8 cellular contexts compared by ENCODE assay signal in the genomic region with DNA sequence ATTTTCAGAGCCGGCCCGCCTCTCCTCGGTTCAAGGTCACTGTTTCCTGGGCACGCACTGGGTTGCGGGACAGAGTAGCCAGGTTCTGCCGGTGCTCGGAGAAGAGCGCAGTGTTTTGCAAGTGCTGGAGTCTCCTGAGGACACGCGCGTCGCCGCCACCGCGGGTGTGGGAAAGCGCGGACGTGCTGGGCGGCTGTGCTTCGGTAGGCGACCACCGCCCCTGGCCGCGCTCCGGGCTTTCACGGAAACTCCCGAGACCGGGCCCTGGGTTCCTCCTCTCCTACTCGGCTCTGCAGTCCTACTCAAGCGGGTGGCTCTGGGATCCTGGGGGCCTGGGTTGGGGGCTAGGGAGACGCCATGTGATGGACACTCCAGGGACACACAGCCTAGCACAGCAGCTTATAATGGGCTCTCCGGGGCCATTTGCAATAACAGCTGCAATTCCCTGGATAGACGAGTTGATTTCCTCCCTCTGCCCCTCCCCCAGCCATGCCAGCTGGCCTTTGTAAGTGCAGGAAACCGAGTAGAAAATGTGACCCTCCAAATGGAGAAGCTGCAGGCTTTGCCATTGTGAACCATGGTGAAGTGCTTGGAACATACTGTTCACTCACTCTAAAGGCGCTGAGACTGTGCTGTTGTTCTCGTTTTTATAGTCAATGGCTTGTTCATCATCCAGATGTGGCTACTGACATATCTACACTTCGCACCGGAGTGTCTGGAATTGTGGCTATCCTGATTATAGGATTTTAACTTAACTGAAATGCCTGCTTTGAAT. TPM values are rescaled to one million over a fixed set of nuclear protein-coding genes. Genes with fewer than 3 reads are reported as not detected.
A peak's percentile ranks its signal among the peaks of the same experiment; 100 is the strongest.
DNase-seq lines count a peak whose midpoint lies in the region; ATAC-seq, FAIRE-seq and TF ChIP-seq lines count a peak whose summit lies in the region.

No MANE protein-coding gene starts in this region.

- TF ChIP-seq EP300 in stomach (IDR thresholded peaks at IDR 0.05), result no peak

- H3K4me1 ChIP-seq in body of pancreas (peaks cover 29% of the 10 kb centered on the region), right lobe of liver (peaks cover 0 to 18% (median 3%) of the 10 kb centered on the region in 4 donors), stomach (peaks cover 17 to 50% (median 38%) of the 10 kb centered on the region in 4 donors)

- intact Hi-C loops in body of pancreas (cut with DNase I) (no loop called here), right lobe of liver (cut with DNase I) (loop anchor here in 1 of 2 donors (10.0 kb wide), 1 partner anchor 46 kb away; no protein-coding TSS in a partner anchor), stomach (cut with DNase I; ENCODE audit: low total_unique reads) (no loop called here)

- ATAC-seq in body of pancreas (no peak), right lobe of liver (peak; percentile 20 to 57 (median 42)), HG03460 (IDR thresholded peaks at IDR 0.05; ENCODE audit: unreplicated experiment) (no peak)

- WGBS in body of pancreas, 2 donors, result 10 to 48% methylated on average over 8 to 38 of the region's 38 CpGs
- WGBS in right lobe of liver (ENCODE audit: insufficient coverage, low coverage, low lambda C conversion rate, missing lambda C conversion rate), result 23% methylated on average over 5 of the region's 38 CpGs
- 33 to 54% (median 40%) methylated on average over 22 to 38 of the region's 38 CpGs for WGBS in stomach, 5 donors

- no peak for FAIRE-seq in urothelium cell line (lab: Jason Lieb, UNC)

- H3K4me3 ChIP-seq in body of pancreas, result peak overlapping the region in 1 of 2 donors; percentile 3
- H3K4me3 ChIP-seq in right lobe of liver, result peak overlapping the region; percentile 70 to 77 (median 72)
- peak overlapping the region; percentile 68 to 92 (median 83) for H3K4me3 ChIP-seq in stomach

- TF ChIP-seq CTCF in body of pancreas (IDR thresholded peaks at IDR 0.05), result no peak
- TF ChIP-seq CTCF in right lobe of liver (IDR thresholded peaks at IDR 0.05), result no peak
- no peak for TF ChIP-seq CTCF in stomach (IDR thresholded peaks at IDR 0.05)

- H3K9me3 ChIP-seq in body of pancreas (no peaks in the 10 kb centered on the region), right lobe of liver (no peaks in the 10 kb centered on the region), stomach (no peaks in the 10 kb centered on the region)

- TF ChIP-seq POLR2A in body of pancreas (IDR thresholded peaks at IDR 0.05) (peak in 2 of 3 donors; percentile 7 to 36), right lobe of liver (IDR thresholded peaks at IDR 0.05) (peak; percentile 14), stomach (IDR thresholded peaks at IDR 0.05) (no peak)

- H3K36me3 ChIP-seq in body of pancreas (replicated peaks in 1 of 2; ENCODE audit: insufficient read depth in 1 of 2, low read depth in 2 of 2), result no peaks in the 10 kb centered on the region
- H3K36me3 ChIP-seq in right lobe of liver, result no peaks in the 10 kb centered on the region
- H3K36me3 ChIP-seq in stomach, result no peaks in the 10 kb centered on the region

- H3K27ac ChIP-seq in body of pancreas (peak overlapping the region; percentile 97 to 99 (median 98)), right lobe of liver (peak overlapping the region; percentile 99 to 100 (median 100)), stomach (peak overlapping the region; percentile 11 to 99 (median 96))

- DNase-seq in DMS53 treated with DMSO at 0.1 percent for 48 hours (lab: John Stamatoyannopoulos, UW; ENCODE audit: unreplicated experiment), result peak; percentile 55
- DNase-seq in NCI-H2227 (lab: John Stamatoyannopoulos, UW; ENCODE audit: unreplicated experiment), result peak; percentile 67
- DNase-seq in body of pancreas, result peak; percentile 35 to 70 (median 48)
- DNase-seq in right lobe of liver, result peak; percentile 54 to 79 (median 77)
- no peak for DNase-seq in stomach
- DNase-seq in NCI-H2196 (lab: John Stamatoyannopoulos, UW; ENCODE audit: unreplicated experiment), result no peak
- no peak for DNase-seq in urothelium cell line (ENCODE audit: low spot score)

- H3K27me3 ChIP-seq in body of pancreas (no peaks in the 10 kb centered on the region), right lobe of liver (no peaks in the 10 kb centered on the region), stomach (no peaks in the 10 kb centered on the region)

RNA-seq across cellular contexts. Expression of a gene that starts 2.1 kb away (rescaled TPM):
- 1 to 10 TPM; 3.0 to 6.5 TPM for total RNA-seq in body of pancreas
- total RNA-seq in right lobe of liver, result 1 to 10 TPM; 3.5 to 8.5 (median 7.4) TPM
- total RNA-seq in stomach, result 10 to 100 TPM in 2 of 5 donors, 1 to 10 TPM in 2, not detected in 1; 1.8 to 26.4 (median 11.0) TPM
- 1 to 10 TPM; 1.9 to 3.7 (median 2.1) TPM for polyA plus RNA-seq in stomach

RNA-seq across cellular contexts. Expression of a gene that starts 13.3 kb away (rescaled TPM):
- total RNA-seq in body of pancreas, result 10 to 100 TPM; 19.5 to 20.8 TPM
- 10 to 100 TPM in 2 of 6 experiments, 1 to 10 TPM in 4; 8.3 to 11.4 (median 9.7) TPM for total RNA-seq in right lobe of liver
- 100 to 1,000 TPM in 1 of 5 donors, 10 to 100 TPM in 3, 1 to 10 TPM in 1; 6.4 to 213 (median 21.3) TPM for total RNA-seq in stomach
- 10 to 100 TPM in 2 of 3 donors, 1 to 10 TPM in 1; 8.8 to 18.3 (median 10.4) TPM for polyA plus RNA-seq in stomach

RNA-seq across cellular contexts. Expression of a gene that starts 28.8 kb away (rescaled TPM):
- 1 to 10 TPM; 2.6 to 7.3 TPM for total RNA-seq in body of pancreas
- total RNA-seq in right lobe of liver, result 1 to 10 TPM; 2.3 to 5.5 (median 3.4) TPM
- total RNA-seq in stomach, result 10 to 100 TPM in 1 of 5 donors, 1 to 10 TPM in 4; 1.2 to 16.2 (median 9.0) TPM
- polyA plus RNA-seq in stomach, result 1 to 10 TPM; 2.4 to 4.6 (median 2.5) TPM

Comparison
In these comparisons a context has a peak if more than half of its experiments do, and no peak if none do; other contexts are left out.
1. DNase-seq: peak in DMS53 treated with DMSO at 0.1 percent for 48 hours (single experiment), NCI-H2227 (single experiment), body of pancreas (4 of 4) and right lobe of liver (3 of 3); none in stomach (single experiment), NCI-H2196 (single experiment) and urothelium cell line (single experiment).
2. ATAC-seq: peak in right lobe of liver (4 of 4); none in body of pancreas (single experiment) and HG03460 (single experiment).
3. POLR2A ChIP-seq: peak in body of pancreas (2 of 3) and right lobe of liver (single experiment); none in stomach (0 of 4).
4. Peak in every context shown above with its lines, with median percentiles within 50 percentile points of each other: H3K27ac ChIP-seq.